Comparison of ENCODE assay signal across 9 cellular contexts in the genomic region with DNA sequence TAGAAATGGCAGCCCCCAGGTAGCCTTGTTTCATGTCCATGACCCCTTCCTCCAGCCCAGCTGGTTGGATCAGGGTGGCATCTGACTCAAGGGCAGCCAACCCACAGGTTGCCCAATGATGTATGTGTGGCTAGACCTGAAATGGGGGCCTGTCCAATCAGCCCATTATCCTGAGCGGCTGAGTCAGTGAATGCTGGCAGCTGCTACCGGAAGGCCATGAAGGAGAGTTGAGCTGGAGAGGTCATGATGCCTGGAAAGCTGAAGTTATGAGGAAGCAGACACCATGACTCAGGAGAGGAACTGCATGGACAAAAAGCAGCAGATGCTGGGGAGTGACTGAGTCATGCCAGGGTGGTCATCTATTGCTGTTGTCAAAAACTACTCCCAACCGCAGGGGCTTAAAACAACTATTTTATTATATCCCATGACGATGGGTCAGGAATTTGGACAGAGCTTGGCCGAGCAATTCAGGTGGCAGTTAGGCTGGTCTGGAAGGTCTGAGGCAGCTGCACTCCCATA.
DNase-seq lines count a peak whose midpoint lies in the region; ATAC-seq, FAIRE-seq and TF ChIP-seq lines count a peak whose summit lies in the region.
"Had no signal": no experiment of that assay in that cellular context is flagged by ENCODE, and none has a peak within 500 bp of the region (broad histone marks: within the 10 kb centered on the region; RNA-seq: fewer than 3 reads in every experiment).

No MANE protein-coding gene starts in this region.

- H3K4me1 ChIP-seq in PC-9 (replicated peaks; ENCODE audit: insufficient read depth) (peaks cover 44% of the 10 kb centered on the region), endothelial cell of umbilical vein (ENCODE audit: control insufficient read depth, extremely low read depth, insufficient read depth, low read length) (peaks cover 20% of the 10 kb centered on the region)

- H3F3A ChIP-seq in PC-9 (ENCODE audit: insufficient read depth, low read depth) = peaks cover 40% of the 10 kb centered on the region

- H3K9me3 ChIP-seq in PC-9 (ENCODE audit: insufficient read depth, low read depth) = no peaks in the 10 kb centered on the region
- no peaks in the 10 kb centered on the region for H3K9me3 ChIP-seq in endothelial cell of umbilical vein (replicated peaks; ENCODE audit: control insufficient read depth, insufficient read depth, low read length)

- no peak for TF ChIP-seq CTCF in PC-9 (conservative IDR thresholded peaks at IDR 0.05)
- no peak for TF ChIP-seq CTCF in endothelial cell of umbilical vein (IDR thresholded peaks at IDR 0.05; ENCODE audit: extremely low read depth in 1 of 2, insufficient read depth in 1 of 2, low read depth in 1 of 2, low read length in 2 of 2)
- TF ChIP-seq CTCF in osteocyte (IDR thresholded peaks at IDR 0.05) = no peak
- TF ChIP-seq CTCF in endothelial cell (IDR thresholded peaks at IDR 0.05; ENCODE audit: unreplicated experiment) = no peak

- DNase-seq in GDM1 (lab: John Stamatoyannopoulos, UW) (peak; percentile 56), PC-9 (peak; percentile 93 to 100), endothelial cell of umbilical vein (ENCODE audit: low read depth, low spot score) (peak; percentile 97), osteocyte (ENCODE audit: extremely low spot score, unreplicated experiment) (no peak), endothelial cell (ENCODE audit: low spot score) (no peak), NCI-H2081 (lab: John Stamatoyannopoulos, UW) (no peak), NCI-H748 (lab: John Stamatoyannopoulos, UW; ENCODE audit: unreplicated experiment) (no peak)
- DNase-seq: NCI-H526 had no signal

- no peaks in the 10 kb centered on the region for H3K9me3 Mint-ChIP-seq in osteocyte (ENCODE audit: unreplicated experiment)
- no peaks in the 10 kb centered on the region for H3K9me3 Mint-ChIP-seq in endothelial cell (ENCODE audit: unreplicated experiment)

- BruUV-seq in PC-9 (replicated peaks; lab: Mats Ljungman, UMichigan) = no TSS peak
- no TSS peak for BruUV-seq in endothelial cell of umbilical vein (replicated peaks; lab: Mats Ljungman, UMichigan)

- no peaks in the 10 kb centered on the region for H3K27me3 Mint-ChIP-seq in osteocyte (ENCODE audit: unreplicated experiment)
- H3K27me3 Mint-ChIP-seq in endothelial cell (ENCODE audit: unreplicated experiment) = peaks cover 12% of the 10 kb centered on the region

- no peak for ATAC-seq in HG03571 (IDR thresholded peaks at IDR 0.05; ENCODE audit: unreplicated experiment)

- peak; percentile 100 for FAIRE-seq in endothelial cell of umbilical vein (lab: Jason Lieb, UNC)

- no peaks in the 10 kb centered on the region for H3K36me3 ChIP-seq in PC-9 (ENCODE audit: low read depth)
- no peaks in the 10 kb centered on the region for H3K36me3 ChIP-seq in endothelial cell of umbilical vein (ENCODE audit: control insufficient read depth in 2 of 2, extremely low read depth in 1 of 2, insufficient read depth in 2 of 2, low read length in 2 of 2)

- intact Hi-C loops in PC-9 (cut with micrococcal nuclease; ENCODE audit: unreplicated experiment) = loop anchor here (1.0 to 5.0 kb wide), 5 partner anchors 8 to 93 kb away; no protein-coding TSS in a partner anchor
- intact Hi-C loops in endothelial cell of umbilical vein (cut with micrococcal nuclease) = loop anchor here (1.0 to 5.0 kb wide), 2 partner anchors 14 to 78 kb away; no protein-coding TSS in a partner anchor

- H3K9me1 ChIP-seq in endothelial cell of umbilical vein (replicated peaks; ENCODE audit: control insufficient read depth, extremely low read depth, insufficient read depth, low read length) = no peaks in the 10 kb centered on the region

- H3K9ac ChIP-seq in endothelial cell of umbilical vein (replicated peaks; ENCODE audit: extremely low read depth, insufficient read depth, low read length) = peak overlapping the region; percentile 12

- POLR2A ChIA-PET in PC-9 (lab: Charles Lee; ENCODE audit: unreplicated experiment) (interaction anchor here (0.5 to 0.9 kb wide), 5 partner anchors 8 to 717 kb away, joined by 3 to 10 read pairs (median 6); a partner anchor contains a TSS), endothelial cell of umbilical vein (lab: Charles Lee) (interaction anchor here (1.4 kb wide), 1 partner anchor 18 kb away, joined by 4 read pairs; no protein-coding TSS in a partner anchor)

- H4K20me1 ChIP-seq in PC-9 (ENCODE audit: insufficient read depth) = no peaks in the 10 kb centered on the region
- H4K20me1 ChIP-seq in endothelial cell of umbilical vein (replicated peaks; ENCODE audit: control insufficient read depth, extremely low read depth, insufficient read depth, low read length) = no peaks in the 10 kb centered on the region

- H3K79me2 ChIP-seq in PC-9 (ENCODE audit: low read depth) (no peaks in the 10 kb centered on the region), endothelial cell of umbilical vein (ENCODE audit: control insufficient read depth, insufficient read depth, low read length) (no peaks in the 10 kb centered on the region)

- peak overlapping the region; percentile 35 for H3K27ac Mint-ChIP-seq in osteocyte (ENCODE audit: unreplicated experiment)
- H3K27ac Mint-ChIP-seq in endothelial cell (ENCODE audit: unreplicated experiment) = no peak overlapping the region

- dilution Hi-C loops in endothelial cell of umbilical vein (cut with MboI; ENCODE audit: extremely low pct_ligation_motif_present, low sequenced_read_pairs) = no loop called here

- no peak overlapping the region for H2AFZ ChIP-seq in PC-9
- no peak overlapping the region for H2AFZ ChIP-seq in endothelial cell of umbilical vein (ENCODE audit: low read depth, low read length)

- no peaks in the 10 kb centered on the region for H3K36me3 Mint-ChIP-seq in osteocyte (ENCODE audit: unreplicated experiment)
- no peaks in the 10 kb centered on the region for H3K36me3 Mint-ChIP-seq in endothelial cell (ENCODE audit: low read depth, unreplicated experiment)

- peaks cover 20% of the 10 kb centered on the region for H3K4me1 Mint-ChIP-seq in osteocyte (ENCODE audit: unreplicated experiment)
- H3K4me1 Mint-ChIP-seq in endothelial cell (ENCODE audit: unreplicated experiment) = no peaks in the 10 kb centered on the region

- H3K4me2 ChIP-seq in PC-9 (peak overlapping the region; percentile 62), endothelial cell of umbilical vein (ENCODE audit: insufficient read depth, low read length) (peak overlapping the region; percentile 50)

- H3K9me2 ChIP-seq in PC-9 (ENCODE audit: insufficient read depth) = no peaks in the 10 kb centered on the region

- H3K27me3 ChIP-seq in PC-9 (ENCODE audit: insufficient read depth, low read depth) (no peaks in the 10 kb centered on the region), endothelial cell of umbilical vein (ENCODE audit: control insufficient read depth in 2 of 2, insufficient read depth in 2 of 2, low read length in 2 of 2) (peaks cover 0 to 5% of the 10 kb centered on the region in 2 experiments)

- H3K4me3 Mint-ChIP-seq in osteocyte (ENCODE audit: unreplicated experiment) (no peak overlapping the region), endothelial cell (ENCODE audit: unreplicated experiment) (no peak overlapping the region)

- no peak overlapping the region for H3K4me3 ChIP-seq in PC-9
- H3K4me3 ChIP-seq in endothelial cell of umbilical vein (replicated peaks in 1 of 3; ENCODE audit: insufficient read depth in 1 of 3, low read depth in 1 of 3, low read length in 3 of 3) = no peak overlapping the region

- peak overlapping the region; percentile 91 for H3K27ac ChIP-seq in PC-9
- peak overlapping the region; percentile 84 for H3K27ac ChIP-seq in endothelial cell of umbilical vein (ENCODE audit: insufficient read depth, low read depth, low read length)

- CTCF ChIA-PET in PC-9 (lab: Charles Lee) (interaction anchor here (0.8 kb wide), 1 partner anchor 22 kb away, joined by 3 read pairs; no protein-coding TSS in a partner anchor), endothelial cell of umbilical vein (lab: Charles Lee) (interaction anchor here (1.0 to 2.5 kb wide), 7 partner anchors 12 to 77 kb away, joined by 3 to 12 read pairs (median 5); no protein-coding TSS in a partner anchor)

- no peak for TF ChIP-seq POLR2A in endothelial cell of umbilical vein (IDR thresholded peaks at IDR 0.05; ENCODE audit: low read depth, low read length)

TF ChIP-seq in endothelial cell of umbilical vein, 7 proteins besides CTCF, POLR2A, EP300 and RAD21:
- peak; percentile 52 for TF ChIP-seq GATA2 (IDR thresholded peaks at IDR 0.05; ENCODE audit: insufficient read depth, insufficient read length, low read depth, low read length)
- TF ChIP-seq, protein P1, sequence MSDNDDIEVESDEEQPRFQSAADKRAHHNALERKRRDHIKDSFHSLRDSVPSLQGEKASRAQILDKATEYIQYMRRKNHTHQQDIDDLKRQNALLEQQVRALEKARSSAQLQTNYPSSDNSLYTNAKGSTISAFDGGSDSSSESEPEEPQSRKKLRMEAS (IDR thresholded peaks at IDR 0.05; ENCODE audit: insufficient read depth, insufficient read length) = peak; percentile 16
- TF ChIP-seq MYC (IDR thresholded peaks at IDR 0.05; ENCODE audit: low read depth, low read length) = no peak
- TF ChIP-seq POLR2AphosphoS5 (IDR thresholded peaks at IDR 0.05; ENCODE audit: insufficient read depth, low read depth, low read length) = peak; percentile 90
- peak; percentile 100 for TF ChIP-seq FOS (IDR thresholded peaks at IDR 0.05; ENCODE audit: borderline replicate concordance, insufficient read depth, low read length)
- peak; percentile 92 for TF ChIP-seq JUN (IDR thresholded peaks at IDR 0.05; ENCODE audit: borderline replicate concordance, insufficient read depth, insufficient read length, low read depth)
- no peak for TF ChIP-seq EZH2 (IDR thresholded peaks at IDR 0.05; ENCODE audit: borderline replicate concordance, low read depth, low read length, severe bottlenecking)

Comparison
In these comparisons a context has a peak if more than half of its experiments do, and no peak if none do; other contexts are left out.
1. DNase-seq: peak in GDM1 (single experiment), PC-9 (2 of 2) and endothelial cell of umbilical vein (single experiment); none in osteocyte (single experiment), endothelial cell (single experiment), NCI-H2081 (0 of 2) and NCI-H748 (single experiment).